1 cellular context compared by ENCODE assay signal in the genomic region with DNA sequence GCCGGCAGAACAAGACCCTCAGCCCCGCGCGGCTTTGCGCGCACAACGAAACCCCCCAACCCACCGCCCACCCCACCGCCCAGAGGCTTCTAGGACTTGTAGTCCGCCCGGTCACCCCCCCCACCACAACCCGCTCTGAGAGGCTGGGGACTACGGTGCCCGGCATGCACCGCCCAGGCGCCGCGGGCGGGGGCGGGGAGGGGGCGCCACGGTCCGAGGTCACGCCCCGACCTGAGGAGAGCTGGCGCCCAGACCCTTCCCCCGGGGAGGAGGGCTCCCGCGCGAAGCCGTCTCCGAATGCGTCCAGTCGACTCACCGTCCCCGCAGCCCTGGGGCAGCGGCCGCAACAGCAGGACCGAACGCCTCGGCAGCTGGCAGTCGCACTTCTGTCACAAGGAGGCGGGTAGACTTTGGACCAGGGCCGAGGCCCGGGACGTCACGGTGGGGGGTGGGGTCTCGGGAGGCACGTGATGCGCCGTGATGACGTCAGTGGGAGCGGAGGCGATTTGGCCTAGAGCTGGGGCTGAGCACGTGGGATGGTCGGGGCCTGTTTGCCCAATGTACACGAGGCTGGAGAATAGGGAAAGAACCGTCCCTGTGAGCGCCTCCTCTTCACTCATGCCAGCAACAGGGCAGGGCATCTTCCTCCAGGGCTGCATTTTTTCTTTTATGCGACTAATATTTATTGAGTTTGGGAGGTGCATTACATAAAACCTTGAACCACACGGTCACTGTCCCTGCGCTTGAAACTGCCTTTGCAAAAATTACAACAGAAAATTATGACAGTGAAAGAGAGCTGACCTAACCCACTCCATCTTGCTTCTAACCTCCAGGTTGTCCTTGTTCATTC.
TF ChIP-seq lines count a peak whose summit lies in the region.

TSS of gene CDIP1 (minus strand) at position 388 of the 850 bp plus-strand sequence. CDS start 24,643 bp downstream, outside the sequence.

TF ChIP-seq in HepG2, 621 proteins besides CTCF, POLR2A, EP300 and RAD21 (continued from another document and continues in another):
- TF ChIP-seq, protein P1, sequence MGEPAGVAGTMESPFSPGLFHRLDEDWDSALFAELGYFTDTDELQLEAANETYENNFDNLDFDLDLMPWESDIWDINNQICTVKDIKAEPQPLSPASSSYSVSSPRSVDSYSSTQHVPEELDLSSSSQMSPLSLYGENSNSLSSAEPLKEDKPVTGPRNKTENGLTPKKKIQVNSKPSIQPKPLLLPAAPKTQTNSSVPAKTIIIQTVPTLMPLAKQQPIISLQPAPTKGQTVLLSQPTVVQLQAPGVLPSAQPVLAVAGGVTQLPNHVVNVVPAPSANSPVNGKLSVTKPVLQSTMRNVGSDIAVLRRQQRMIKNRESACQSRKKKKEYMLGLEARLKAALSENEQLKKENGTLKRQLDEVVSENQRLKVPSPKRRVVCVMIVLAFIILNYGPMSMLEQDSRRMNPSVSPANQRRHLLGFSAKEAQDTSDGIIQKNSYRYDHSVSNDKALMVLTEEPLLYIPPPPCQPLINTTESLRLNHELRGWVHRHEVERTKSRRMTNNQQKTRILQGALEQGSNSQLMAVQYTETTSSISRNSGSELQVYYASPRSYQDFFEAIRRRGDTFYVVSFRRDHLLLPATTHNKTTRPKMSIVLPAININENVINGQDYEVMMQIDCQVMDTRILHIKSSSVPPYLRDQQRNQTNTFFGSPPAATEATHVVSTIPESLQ (CRISPR knock-in tag; conservative IDR thresholded peaks at IDR 0.05): peak; percentile 82; the same call in 1 of the 2 replicates
- TF ChIP-seq, protein P2, sequence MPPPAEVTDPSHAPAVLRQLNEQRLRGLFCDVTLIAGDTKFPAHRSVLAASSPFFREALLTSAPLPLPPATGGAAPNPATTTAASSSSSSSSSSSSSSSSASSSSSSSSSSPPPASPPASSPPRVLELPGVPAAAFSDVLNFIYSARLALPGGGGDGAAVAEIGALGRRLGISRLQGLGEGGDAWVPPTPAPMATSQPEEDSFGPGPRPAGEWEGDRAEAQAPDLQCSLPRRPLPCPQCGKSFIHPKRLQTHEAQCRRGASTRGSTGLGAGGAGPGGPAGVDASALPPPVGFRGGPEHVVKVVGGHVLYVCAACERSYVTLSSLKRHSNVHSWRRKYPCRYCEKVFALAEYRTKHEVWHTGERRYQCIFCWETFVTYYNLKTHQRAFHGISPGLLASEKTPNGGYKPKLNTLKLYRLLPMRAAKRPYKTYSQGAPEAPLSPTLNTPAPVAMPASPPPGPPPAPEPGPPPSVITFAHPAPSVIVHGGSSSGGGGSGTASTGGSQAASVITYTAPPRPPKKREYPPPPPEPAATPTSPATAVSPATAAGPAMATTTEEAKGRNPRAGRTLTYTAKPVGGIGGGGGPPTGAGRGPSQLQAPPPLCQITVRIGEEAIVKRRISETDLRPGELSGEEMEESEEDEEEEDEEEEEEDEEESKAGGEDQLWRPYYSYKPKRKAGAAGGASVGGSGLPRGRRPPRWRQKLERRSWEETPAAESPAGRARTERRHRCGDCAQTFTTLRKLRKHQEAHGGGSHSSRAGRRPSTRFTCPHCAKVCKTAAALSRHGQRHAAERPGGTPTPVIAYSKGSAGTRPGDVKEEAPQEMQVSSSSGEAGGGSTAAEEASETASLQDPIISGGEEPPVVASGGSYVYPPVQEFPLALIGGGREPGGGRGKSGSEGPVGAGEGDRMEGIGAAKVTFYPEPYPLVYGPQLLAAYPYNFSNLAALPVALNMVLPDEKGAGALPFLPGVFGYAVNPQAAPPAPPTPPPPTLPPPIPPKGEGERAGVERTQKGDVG (CRISPR knock-in tag; IDR thresholded peaks at IDR 0.05; ENCODE audit: borderline replicate concordance): peak; percentile 99
- peak; percentile 97 for TF ChIP-seq ZMYM4 (CRISPR knock-in tag; IDR thresholded peaks at IDR 0.05)
- peak; percentile 57; the same call in 1 of the 2 replicates for TF ChIP-seq KDM5A (IDR thresholded peaks at IDR 0.05; ENCODE audit: borderline replicate concordance, low read length)
- TF ChIP-seq ZNF577 (CRISPR knock-in tag; IDR thresholded peaks at IDR 0.05; ENCODE audit: borderline replicate concordance, low read depth): 0 out of 2 replicates have a peak, but pooled peaks have one; percentile 52
- no peak; the same call in 1 of the 2 replicates for TF ChIP-seq AKAP8 (CRISPR knock-in tag; IDR thresholded peaks at IDR 0.05)
- no peak for TF ChIP-seq ZNF597 (CRISPR knock-in tag; IDR thresholded peaks at IDR 0.05)
- TF ChIP-seq SIX4 (CRISPR knock-in tag; IDR thresholded peaks at IDR 0.05): peak; percentile 81; the same call in 1 of the 2 replicates
- TF ChIP-seq IRX3 (CRISPR knock-in tag; IDR thresholded peaks at IDR 0.05; ENCODE audit: borderline replicate concordance, low read depth): peak; percentile 99
- TF ChIP-seq KMT2B (CRISPR knock-in tag; IDR thresholded peaks at IDR 0.05): peak; percentile 97
- TF ChIP-seq ZC3H13 (CRISPR knock-in tag; IDR thresholded peaks at IDR 0.05): peak; percentile 99
- peak; percentile 98 for TF ChIP-seq ZNF660 (CRISPR knock-in tag; IDR thresholded peaks at IDR 0.05; ENCODE audit: borderline replicate concordance, low read depth)
- TF ChIP-seq ZSCAN31 (CRISPR knock-in tag; IDR thresholded peaks at IDR 0.05; ENCODE audit: low read depth): peak; percentile 98
- TF ChIP-seq MYC (CRISPR knock-in tag; IDR thresholded peaks at IDR 0.05; ENCODE audit: borderline replicate concordance): peak; percentile 96
- TF ChIP-seq, protein P3, sequence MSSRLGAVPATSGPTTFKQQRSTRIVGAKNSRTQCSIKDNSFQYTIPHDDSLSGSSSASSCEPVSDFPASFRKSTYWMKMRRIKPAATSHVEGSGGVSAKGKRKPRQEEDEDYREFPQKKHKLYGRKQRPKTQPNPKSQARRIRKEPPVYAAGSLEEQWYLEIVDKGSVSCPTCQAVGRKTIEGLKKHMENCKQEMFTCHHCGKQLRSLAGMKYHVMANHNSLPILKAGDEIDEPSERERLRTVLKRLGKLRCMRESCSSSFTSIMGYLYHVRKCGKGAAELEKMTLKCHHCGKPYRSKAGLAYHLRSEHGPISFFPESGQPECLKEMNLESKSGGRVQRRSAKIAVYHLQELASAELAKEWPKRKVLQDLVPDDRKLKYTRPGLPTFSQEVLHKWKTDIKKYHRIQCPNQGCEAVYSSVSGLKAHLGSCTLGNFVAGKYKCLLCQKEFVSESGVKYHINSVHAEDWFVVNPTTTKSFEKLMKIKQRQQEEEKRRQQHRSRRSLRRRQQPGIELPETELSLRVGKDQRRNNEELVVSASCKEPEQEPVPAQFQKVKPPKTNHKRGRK (CRISPR knock-in tag; IDR thresholded peaks at IDR 0.05): peak; percentile 89; the same call in 1 of the 2 replicates
- TF ChIP-seq ZNF7 (CRISPR knock-in tag; IDR thresholded peaks at IDR 0.05): peak; percentile 38; the same call in 1 of the 2 replicates
- peak; percentile 99 for TF ChIP-seq REXO4 (CRISPR knock-in tag; IDR thresholded peaks at IDR 0.05; ENCODE audit: borderline replicate concordance)
- TF ChIP-seq SOX5 (CRISPR knock-in tag; IDR thresholded peaks at IDR 0.05; ENCODE audit: borderline replicate concordance): peak; percentile 81
- peak; percentile 95 for TF ChIP-seq ZNF746 (CRISPR knock-in tag; IDR thresholded peaks at IDR 0.05)
- no peak for TF ChIP-seq SNRNP70 (IDR thresholded peaks at IDR 0.05; ENCODE audit: low read depth, low read length)
- TF ChIP-seq KAT8 (CRISPR knock-in tag; IDR thresholded peaks at IDR 0.05): peak; percentile 85
- peak; percentile 98 for TF ChIP-seq SAFB2 (CRISPR knock-in tag; IDR thresholded peaks at IDR 0.05; ENCODE audit: borderline replicate concordance, low read depth)
- peak; percentile 99 for TF ChIP-seq ZNF44 (CRISPR knock-in tag; IDR thresholded peaks at IDR 0.05)
- TF ChIP-seq CREM (IDR thresholded peaks at IDR 0.05): peak; percentile 95
- peak; percentile 62; the same call in 1 of the 2 replicates for TF ChIP-seq CREM (CRISPR knock-in tag; IDR thresholded peaks at IDR 0.05)
- TF ChIP-seq SKI (IDR thresholded peaks at IDR 0.05; ENCODE audit: partially characterized antibody): peak; percentile 58
- TF ChIP-seq ZNF383 (CRISPR knock-in tag; IDR thresholded peaks at IDR 0.05; ENCODE audit: borderline replicate concordance): no peak
- no peak for TF ChIP-seq IKZF1 (IDR thresholded peaks at IDR 0.05)
- TF ChIP-seq ZNF691 (CRISPR knock-in tag; IDR thresholded peaks at IDR 0.05; ENCODE audit: borderline replicate concordance, low read depth): peak; percentile 95
- peak; percentile 98; the same call in 1 of the 2 replicates for TF ChIP-seq ZNF569 (CRISPR knock-in tag; IDR thresholded peaks at IDR 0.05; ENCODE audit: borderline replicate concordance)
- peak; percentile 98 for TF ChIP-seq ZNF747 (CRISPR knock-in tag; IDR thresholded peaks at IDR 0.05; ENCODE audit: borderline replicate concordance)
- peak; percentile 83 for TF ChIP-seq FOXP4 (CRISPR knock-in tag; IDR thresholded peaks at IDR 0.05)
- TF ChIP-seq PLRG1 (conservative IDR thresholded peaks at IDR 0.05): no peak
- TF ChIP-seq ZSCAN25 (CRISPR knock-in tag; IDR thresholded peaks at IDR 0.05): peak; percentile 92
- peak; percentile 80 for TF ChIP-seq PPARG (CRISPR knock-in tag; conservative IDR thresholded peaks at IDR 0.05)
- TF ChIP-seq TEAD2 (CRISPR knock-in tag; IDR thresholded peaks at IDR 0.05): peak; percentile 98
- TF ChIP-seq ZNF546 (CRISPR knock-in tag; conservative IDR thresholded peaks at IDR 0.05): peak; percentile 100
- peak; percentile 99 for TF ChIP-seq ZNF552 (CRISPR knock-in tag; IDR thresholded peaks at IDR 0.05; ENCODE audit: borderline replicate concordance)
- TF ChIP-seq YEATS2 (CRISPR knock-in tag; IDR thresholded peaks at IDR 0.05; ENCODE audit: borderline replicate concordance): peak; percentile 94
- TF ChIP-seq ZBTB34 (CRISPR knock-in tag; IDR thresholded peaks at IDR 0.05): peak; percentile 98
- peak; percentile 95; the same call in 1 of the 2 replicates for TF ChIP-seq ZNF205 (CRISPR knock-in tag; IDR thresholded peaks at IDR 0.05)
- peak; percentile 84 for TF ChIP-seq ARID5B (CRISPR knock-in tag; IDR thresholded peaks at IDR 0.05)
- TF ChIP-seq RFXANK (CRISPR knock-in tag; IDR thresholded peaks at IDR 0.05): 0 out of 2 replicates have a peak, but pooled peaks have one; percentile 70
